3 cellular contexts compared by ENCODE assay signal in genomic region chr16:87819282-87819681, GRCh38.
TF ChIP-seq lines count a peak whose summit lies in the region.

No MANE protein-coding gene starts in this region.

TF ChIP-seq in HepG2, 621 proteins besides CTCF, POLR2A, EP300 and RAD21:
- TF ChIP-seq ZNF781 (CRISPR knock-in tag; IDR thresholded peaks at IDR 0.05; ENCODE audit: borderline replicate concordance, not compliant biosample characterization) (no peak), ZNF740 (CRISPR knock-in tag; IDR thresholded peaks at IDR 0.05) (peak; percentile 45; the same call in 1 of the 2 replicates)

TF ChIP-seq in IMR-90, 13 proteins besides CTCF, POLR2A, EP300 and RAD21:
- no peak for TF ChIP-seq CEBPB (IDR thresholded peaks at IDR 0.05; ENCODE audit: low read depth, low read length)
- TF ChIP-seq RFX5 (IDR thresholded peaks at IDR 0.05; ENCODE audit: low read depth, low read length): no peak
- no peak for TF ChIP-seq FOS (IDR thresholded peaks at IDR 0.05; ENCODE audit: low read depth, low read length)
- TF ChIP-seq MXI1 (IDR thresholded peaks at IDR 0.05; ENCODE audit: borderline replicate concordance, low read depth, low read length): no peak
- no peak for TF ChIP-seq BHLHE40 (IDR thresholded peaks at IDR 0.05; ENCODE audit: low read depth, low read length)
- TF ChIP-seq NFE2L2 (IDR thresholded peaks at IDR 0.05; ENCODE audit: low read depth, low read length): no peak
- TF ChIP-seq SMC3 (IDR thresholded peaks at IDR 0.05; ENCODE audit: low read depth, low read length): no peak
TF ChIP-seq in IMR-90: peak in this region for 0.

TF ChIP-seq in H1, 55 proteins besides CTCF, POLR2A, EP300 and RAD21:
- TF ChIP-seq KDM4A (IDR thresholded peaks at IDR 0.05; ENCODE audit: low read depth, low read length, severe bottlenecking) (no peak), EGR1 (IDR thresholded peaks at IDR 0.05; ENCODE audit: borderline replicate concordance, low read depth, low read length) (no peak), NRF1 (IDR thresholded peaks at IDR 0.05; ENCODE audit: low read depth, low read length) (no peak), HDAC2 (IDR thresholded peaks at IDR 0.05; ENCODE audit: borderline replicate concordance in 1 of 2, low read depth in 2 of 2, low read length in 2 of 2) (no peak), POLR2AphosphoS5 (IDR thresholded peaks at IDR 0.05; ENCODE audit: low read depth, low read length) (no peak), CTBP2 (IDR thresholded peaks at IDR 0.05; ENCODE audit: borderline replicate concordance, insufficient read depth, insufficient read length, low read length) (no peak), POU5F1 (IDR thresholded peaks at IDR 0.05; ENCODE audit: low read depth, low read length) (no peak), TAF1 (IDR thresholded peaks at IDR 0.05; ENCODE audit: low read depth, low read length) (no peak), BCL11A (IDR thresholded peaks at IDR 0.05; ENCODE audit: low read depth in 2 of 2, low read length in 2 of 2) (no peak), CREB1 (IDR thresholded peaks at IDR 0.05) (no peak), SIX5 (IDR thresholded peaks at IDR 0.05; ENCODE audit: low read depth, low read length) (no peak), SP4 (IDR thresholded peaks at IDR 0.05; ENCODE audit: low read length) (no peak), RBBP5 (IDR thresholded peaks at IDR 0.05; ENCODE audit: borderline replicate concordance, low read depth, low read length) (no peak)
